ENCODE assay signal across 19 cellular contexts in genomic region chr1:15510611-15511405, GRCh38. TPM values are rescaled to one million over a fixed set of nuclear protein-coding genes. Genes with fewer than 3 reads are reported as not detected.
DNase-seq lines count a peak whose midpoint lies in the region; ATAC-seq and TF ChIP-seq lines count a peak whose summit lies in the region.
"Had no signal": no experiment of that assay in that cellular context is flagged by ENCODE, and none has a peak within 500 bp of the region (broad histone marks: within the 10 kb centered on the region; RNA-seq: fewer than 3 reads in every experiment).

No MANE protein-coding gene starts in this region.

- H3K4me1 ChIP-seq in Panc1 (ENCODE audit: control insufficient read depth, insufficient read depth, low read length): no peaks in the 10 kb centered on the region
- H3K4me1 ChIP-seq in suprapubic skin: no peaks in the 10 kb centered on the region
- H3K4me1 ChIP-seq: psoas muscle had no signal

- no peak for TF ChIP-seq POLR2A in suprapubic skin (IDR thresholded peaks at IDR 0.05)

- H3K27ac ChIP-seq in Panc1 (ENCODE audit: low read length): no peak overlapping the region
- H3K27ac ChIP-seq in suprapubic skin: no peak overlapping the region
- H3K27ac ChIP-seq: coronary artery, psoas muscle had no signal

- POLR2A ChIA-PET in Panc1 (lab: Charles Lee): no interaction called here

- no TSS peak for BruUV-seq in Panc1 (replicated peaks; lab: Mats Ljungman, UMichigan)

- H3K4me3 ChIP-seq in Panc1 (ENCODE audit: low read depth in 2 of 2, low read length in 2 of 2) (no peak overlapping the region), foreskin fibroblast (ENCODE audit: low read depth in 1 of 2, low read length in 2 of 2) (no peak overlapping the region), suprapubic skin (no peak overlapping the region)
- H3K4me3 ChIP-seq: coronary artery, psoas muscle had no signal

- DNase-seq in AG08396 (ENCODE audit: low spot score) (peak; percentile 27), Panc1 (ENCODE audit: low read depth, low spot score) (no peak), foreskin fibroblast (peak; percentile 9 to 49), suprapubic skin (ENCODE audit: low spot score in 2 of 2) (no peak), GM20000 (ENCODE audit: low spot score) (no peak)
- DNase-seq: activated naive CD8-positive, alpha-beta T cell treated with anti-CD3 and anti-CD28 coated beads, Interleukin-2, amount 10 ng/mL, durations not matched to agents 7 days and 5 days; activated T-cell treated with anti-CD3 and anti-CD28 coated beads, Interleukin-2, amount 50 U/mL, for 48 hours; midbrain; NCI-H1436; NCI-H2171; psoas muscle; SIG-M5; T-helper 17 cell had no signal

- intact Hi-C loops in Panc1 (cut with micrococcal nuclease; ENCODE audit: unreplicated experiment): no loop called here

- TF ChIP-seq CTCF in Panc1 (IDR thresholded peaks at IDR 0.05): no peak
- no peak for TF ChIP-seq CTCF in foreskin fibroblast (IDR thresholded peaks at IDR 0.05; ENCODE audit: low read depth, low read length)
- no peak for TF ChIP-seq CTCF in suprapubic skin (IDR thresholded peaks at IDR 0.05)
- no peak for TF ChIP-seq CTCF in GM20000 (IDR thresholded peaks at IDR 0.05; ENCODE audit: extremely low read depth, missing control alignments)

- H3K36me3 ChIP-seq in Panc1 (ENCODE audit: control insufficient read depth, insufficient read depth, low read length) (no peaks in the 10 kb centered on the region), suprapubic skin (peaks cover 13% of the 10 kb centered on the region)

- TF ChIP-seq EP300 in suprapubic skin (IDR thresholded peaks at IDR 0.05): no peak

- CTCF ChIA-PET in Panc1 (lab: Charles Lee): no interaction called here

- in situ Hi-C loops in Panc1 (cut with HindIII; ENCODE audit: low pct_unique_long_range_greater_than_20kb, low sequenced_read_pairs): no loop called here

- ATAC-seq in Panc1 (peak; percentile 35; the same call in 1 of the 2 replicates), HG03354 (IDR thresholded peaks at IDR 0.05; ENCODE audit: poor library complexity, severe bottlenecking, unreplicated experiment) (no peak)
- ATAC-seq: psoas muscle, T-helper 17 cell had no signal

- no peaks in the 10 kb centered on the region for H3K9me3 ChIP-seq in Panc1 (ENCODE audit: control insufficient read depth, insufficient read depth, low read depth, low read length)
- no peaks in the 10 kb centered on the region for H3K9me3 ChIP-seq in suprapubic skin
- H3K9me3 ChIP-seq: psoas muscle had no signal

- no peaks in the 10 kb centered on the region for H3K27me3 ChIP-seq in Panc1 (ENCODE audit: control insufficient read depth, insufficient read depth, low read length)
- H3K27me3 ChIP-seq in suprapubic skin: no peaks in the 10 kb centered on the region

- WGBS in suprapubic skin: 88% methylated on average over 8 of the region's 8 CpGs

RNA-seq across cellular contexts. Expression of gene CASP9, which starts 13.2 kb away (rescaled TPM):
- total RNA-seq in Panc1 (2021; ENCODE audit: unreplicated experiment): 7.5 TPM
- 9.4 TPM for polyA plus RNA-seq in Panc1 (2012; ENCODE audit: insufficient read length)
- total RNA-seq in suprapubic skin: 10 to 100 TPM in 2 of 4 donors, 1 to 10 TPM in 2; 7.0 to 12.6 (median 9.7) TPM

RNA-seq across cellular contexts. Expression of gene DNAJC16, which starts 15.8 kb away (rescaled TPM):
- 22.0 TPM for total RNA-seq in Panc1 (2021; ENCODE audit: unreplicated experiment)
- polyA plus RNA-seq in Panc1 (2012; ENCODE audit: insufficient read length): 11.8 TPM
- total RNA-seq in suprapubic skin: 10 to 100 TPM; 17.2 to 24.8 (median 19.7) TPM

RNA-seq across cellular contexts. Expression of gene CELA2B, which starts 34.9 kb away (rescaled TPM):
- not detected for total RNA-seq in Panc1 (2021; ENCODE audit: unreplicated experiment)
- polyA plus RNA-seq in Panc1 (2012; ENCODE audit: insufficient read length): not detected
- not detected for total RNA-seq in suprapubic skin
- total RNA-seq: A673; activated naive CD8-positive, alpha-beta T cell treated with anti-CD3 and anti-CD28 coated beads, Interleukin-2, amount 10 ng/mL, durations not matched to agents 7 days and 5 days; frontal cortex; OCI-LY7; T-helper 17 cell had no signal
- polyA plus RNA-seq: neural cell, psoas muscle had no signal

RNA-seq across cellular contexts. Expression of gene CELA2A, which starts 54.3 kb away (rescaled TPM):
- 0.72 TPM for total RNA-seq in Panc1 (2021; ENCODE audit: unreplicated experiment)
- not detected for polyA plus RNA-seq in Panc1 (2012; ENCODE audit: insufficient read length)
- total RNA-seq in suprapubic skin: not detected
- total RNA-seq: A673; activated naive CD8-positive, alpha-beta T cell treated with anti-CD3 and anti-CD28 coated beads, Interleukin-2, amount 10 ng/mL, durations not matched to agents 7 days and 5 days; frontal cortex; OCI-LY7; T-helper 17 cell had no signal
- polyA plus RNA-seq: neural cell had no signal

Comparison
In these comparisons a context has a peak if more than half of its experiments do, and no peak if none do; other contexts are left out.
1. DNase-seq: peak in AG08396 (single experiment) and foreskin fibroblast (2 of 2); none in Panc1 (single experiment), suprapubic skin (0 of 2) and GM20000 (single experiment).